In genomic region chrX:134774190-134775048, GRCh38 we compare ENCODE assay signal across 24 cellular contexts. TPM values are rescaled to one million over a fixed set of nuclear protein-coding genes. Genes with fewer than 3 reads are reported as not detected.
DNase-seq lines count a peak whose midpoint lies in the region; ATAC-seq, FAIRE-seq and TF ChIP-seq lines count a peak whose summit lies in the region.
"Had no signal": no experiment of that assay in that cellular context is flagged by ENCODE, and none has a peak within 500 bp of the region (broad histone marks: within the 10 kb centered on the region; RNA-seq: fewer than 3 reads in every experiment).

No MANE protein-coding gene starts in this region.

- no peaks in the 10 kb centered on the region for H3K9me3 ChIP-seq in Peyer's patch
- H3K9me3 ChIP-seq: right atrium auricular region had no signal

- ATAC-seq in GM19043 (IDR thresholded peaks at IDR 0.05; ENCODE audit: low read depth, unreplicated experiment) = peak; percentile 71
- ATAC-seq in HG03520 (IDR thresholded peaks at IDR 0.05; ENCODE audit: unreplicated experiment) = no peak
- no peak for ATAC-seq in HG03045 (IDR thresholded peaks at IDR 0.05; ENCODE audit: unreplicated experiment)
- ATAC-seq: T-cell had no signal

- H3K27me3 ChIP-seq in Peyer's patch = no peaks in the 10 kb centered on the region
- H3K27me3 ChIP-seq: right atrium auricular region had no signal

- TF ChIP-seq POLR2A in Peyer's patch (IDR thresholded peaks at IDR 0.05) = no peak

- H3K4me1 ChIP-seq in Peyer's patch = no peaks in the 10 kb centered on the region
- H3K4me1 ChIP-seq: right atrium auricular region had no signal

- in situ Hi-C loops in Caki2 (cut with HindIII; ENCODE audit: low pct_unique_long_range_greater_than_20kb, low sequenced_read_pairs) = no loop called here

- H3K27ac ChIP-seq in Peyer's patch = no peak overlapping the region
- H3K27ac ChIP-seq: right atrium auricular region had no signal

- DNase-seq in Caki2 (ENCODE audit: low read depth) (peak; percentile 49), RCC 7860 (ENCODE audit: low spot score) (peak; percentile 4), glomerular visceral epithelial cell (ENCODE audit: extremely low spot score) (peak; percentile 23), Peyer's patch (no peak)
- DNase-seq in stimulated activated naive CD4-positive, alpha-beta T cell treated with Interleukin-2 at 50 U/mL for 16 hours (lab: John Stamatoyannopoulos, UW) = no peak
- DNase-seq: ACHN; activated CD4-positive, alpha-beta T cell treated with anti-CD3 and anti-CD28 coated beads, Interleukin-2, amount 10 ng/mL, durations not matched to agents 7 days and 5 days; activated CD8-positive, alpha-beta memory T cell treated with anti-CD3 and anti-CD28 coated beads, Interleukin-2, amount 50 U/mL, for 4 hours; activated effector memory CD4-positive, alpha-beta T cell treated with anti-CD3 and anti-CD28 coated beads, Interleukin-2, amount 50 U/mL, for 16 hours; amniotic stem cell; central memory CD4-positive, alpha-beta T cell; head of caudate nucleus; Karpas-422; NCI-H1092; NCI-H2081 treated with DMSO at 0.1 percent for 48 hours; NCI-H524 treated with DMSO at 0.1 percent for 48 hours; occipital lobe; SHP77 treated with DMSO at 0.1 percent for 48 hours; stimulated activated CD4-positive, alpha-beta T cell treated with anti-CD3 and anti-CD28 coated beads, Interleukin-15, amount 100 ng/mL, for 24 hours; T-cell had no signal

- no peak overlapping the region for H3K4me3 ChIP-seq in Peyer's patch
- H3K4me3 ChIP-seq: right atrium auricular region had no signal

- FAIRE-seq in RCC 7860 (lab: Jason Lieb, UNC) = peak; percentile 86

- H3K36me3 ChIP-seq in Peyer's patch = peaks cover 0 to 6% (median 0%) of the 10 kb centered on the region in 3 donors

- no peak for TF ChIP-seq CTCF in Peyer's patch (IDR thresholded peaks at IDR 0.05)

RNA-seq across cellular contexts. Expression of gene PABIR2, which starts 22.6 kb away (rescaled TPM):
- 6.8 and 8.4 TPM in 2 replicates for total RNA-seq in Caki2 (2014; rRNA removed; shearing (Covaris generic); ENCODE audit: low replicate concordance)
- total RNA-seq in Peyer's patch = 10 to 100 TPM; 17.3 to 47.9 (median 28.6) TPM

Comparison
In these comparisons a context has a peak if more than half of its experiments do, and no peak if none do; other contexts are left out.
1. DNase-seq: peak in Caki2 (single experiment), RCC 7860 (single experiment) and glomerular visceral epithelial cell (single experiment); none in stimulated activated naive CD4-positive, alpha-beta T cell treated with Interleukin-2 at 50 U/mL for 16 hours (single experiment) and Peyer's patch (0 of 3).